ENCODE assay signal across 8 cellular contexts in the genomic region with DNA sequence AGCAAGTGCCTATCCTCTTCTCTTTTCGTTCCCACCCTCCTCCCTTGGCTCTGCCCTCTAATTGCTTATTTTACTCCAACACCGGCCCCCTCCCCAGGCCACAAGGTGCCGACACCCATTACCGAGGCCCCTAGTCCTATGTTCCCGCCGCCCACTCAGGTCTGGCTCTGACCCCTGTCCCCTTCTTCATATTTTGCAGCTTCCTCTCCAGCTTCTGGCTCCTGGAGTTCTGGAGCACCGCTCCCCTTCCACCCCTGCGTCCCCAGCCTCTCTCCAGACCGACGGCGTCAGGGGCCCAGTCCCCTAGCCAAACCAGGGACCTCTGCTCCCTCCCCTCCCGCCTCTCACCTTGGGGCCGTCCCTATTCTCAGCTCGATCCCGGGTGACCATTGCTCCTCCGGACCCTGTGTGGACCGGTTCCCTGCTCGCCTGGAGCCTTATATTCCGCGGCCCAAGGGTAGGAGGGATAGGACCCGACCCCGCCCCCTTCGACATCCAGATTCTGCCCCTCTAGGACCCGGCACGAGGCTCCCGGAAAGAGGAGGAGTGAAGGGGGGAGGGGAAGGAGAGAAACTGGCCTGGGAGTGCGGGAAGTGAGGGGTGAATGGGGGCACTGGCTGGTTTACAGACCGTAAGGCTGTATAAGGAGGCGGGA. TPM values are rescaled to one million over a fixed set of nuclear protein-coding genes. Genes with fewer than 3 reads are reported as not detected.
DNase-seq lines count a peak whose midpoint lies in the region; ATAC-seq and TF ChIP-seq lines count a peak whose summit lies in the region.

Gene HES7 (minus strand): TSS at position 412 of the 655 bp plus-strand sequence. CDS start 22 bp downstream, at position 390.

- TF ChIP-seq CTCF in brain microvascular endothelial cell (IDR thresholded peaks at IDR 0.05; ENCODE audit: low read depth, low read length, missing control alignments), result no peak

- H3K4me1 Mint-ChIP-seq in IgD-negative memory B cell, result peaks cover 45 to 53% (median 48%) of the 10 kb centered on the region in 3 donors

- H3K4me3 ChIP-seq in brain microvascular endothelial cell (ENCODE audit: low read depth, low read length) (peak within 1 kb of the TSS; percentile 69), muscle layer of colon (ENCODE audit: low read depth in 1 of 2, low read length in 2 of 2) (peak within 1 kb of the TSS; percentile 12 to 75)

- peaks cover 40% of the 10 kb centered on the region for H3K27me3 Mint-ChIP-seq in IgD-negative memory B cell

- H3K9ac ChIP-seq in muscle layer of colon (ENCODE audit: low read length), result no peak within 1 kb of the TSS

- H3K36me3 Mint-ChIP-seq in IgD-negative memory B cell, result peaks cover 1% of the 10 kb centered on the region

- peaks cover 0 to 5% (median 0%) of the 10 kb centered on the region in 3 donors for H3K9me3 Mint-ChIP-seq in IgD-negative memory B cell

- no peak for TF ChIP-seq POLR2A in erythroblast (IDR thresholded peaks at IDR 0.05; ENCODE audit: low read length)

- no peaks in the 10 kb centered on the region for H3K9me3 ChIP-seq in muscle layer of colon (ENCODE audit: low read length)

- H3K27me3 ChIP-seq in brain microvascular endothelial cell (replicated peaks) (no peaks in the 10 kb centered on the region), muscle layer of colon (ENCODE audit: control insufficient read depth in 1 of 2, insufficient read depth in 2 of 2, low read length in 2 of 2) (peaks cover 34 to 54% of the 10 kb centered on the region in 2 donors)

- H3K4me3 Mint-ChIP-seq in IgD-negative memory B cell, result peak within 1 kb of the TSS; percentile 92 to 98 (median 93)

- H3K27ac ChIP-seq in brain microvascular endothelial cell (no peak within 1 kb of the TSS), muscle layer of colon (ENCODE audit: low read depth, low read length) (no peak within 1 kb of the TSS)

- DNase-seq in DMS53 (lab: John Stamatoyannopoulos, UW) (peak; percentile 81), brain microvascular endothelial cell (no peak), erythroblast (lab: John Stamatoyannopoulos, UW) (no peak), NCI-H524 treated with DMSO at 0.1 percent for 48 hours (lab: John Stamatoyannopoulos, UW) (no peak)

- peaks cover 54% of the 10 kb centered on the region for H3K4me1 ChIP-seq in muscle layer of colon (ENCODE audit: insufficient read depth, low read length)

- H3K36me3 ChIP-seq in brain microvascular endothelial cell (replicated peaks) (no peaks in the 10 kb centered on the region), muscle layer of colon (ENCODE audit: insufficient read depth, low read length) (no peaks in the 10 kb centered on the region)

- in situ Hi-C loops in brain microvascular endothelial cell (cut with HindIII; ENCODE audit: low pct_ligation_motif_present, low sequenced_read_pairs), result no loop called here

- ATAC-seq in GM18909 (IDR thresholded peaks at IDR 0.05; ENCODE audit: poor library complexity, unreplicated experiment) (no peak), GM18498 (IDR thresholded peaks at IDR 0.05; ENCODE audit: unreplicated experiment) (no peak)

- H3K27ac Mint-ChIP-seq in IgD-negative memory B cell, result peak within 1 kb of the TSS; percentile 89 to 99 (median 97)

RNA-seq across cellular contexts. Expression of gene HES7, which starts in this region (rescaled TPM):
- polyA plus RNA-seq in IgD-negative memory B cell, result not detected
